17 cellular contexts compared by ENCODE assay signal in the genomic region with DNA sequence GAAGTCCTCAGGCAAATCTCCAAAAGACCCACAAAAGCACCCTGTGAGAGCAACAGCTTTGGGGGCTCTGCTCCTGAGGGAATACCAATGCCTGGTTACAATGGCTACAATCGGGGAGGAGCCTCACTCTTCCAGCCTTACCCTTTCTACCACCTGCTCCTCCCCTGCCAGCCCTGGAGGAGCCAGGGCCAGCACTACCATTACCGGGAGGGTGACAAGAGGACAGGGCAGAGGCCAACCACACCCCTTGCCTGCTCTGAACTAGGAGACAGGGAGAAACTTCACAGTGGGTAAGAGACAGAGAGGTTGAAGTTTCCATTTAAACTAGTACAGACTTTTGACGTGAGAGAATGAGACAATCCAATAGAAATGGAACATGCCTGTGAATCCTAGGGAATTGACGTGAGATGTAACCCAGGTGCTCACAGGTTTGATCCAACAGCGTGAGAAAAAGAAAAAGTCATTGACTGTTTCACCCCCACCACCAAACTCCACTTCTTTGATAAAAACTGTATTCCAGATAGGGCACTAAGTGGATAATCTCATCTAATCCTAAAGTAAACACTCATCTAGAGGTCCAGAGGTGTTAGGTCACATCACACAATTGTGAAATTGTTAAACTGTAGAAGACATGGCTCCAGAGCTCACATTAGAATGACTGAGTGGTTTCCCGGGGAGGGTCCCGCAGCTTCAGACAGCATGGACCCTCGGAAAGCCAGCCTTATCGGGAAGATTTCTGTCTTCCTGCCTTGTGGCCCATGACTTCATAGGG. TPM values are rescaled to one million over a fixed set of nuclear protein-coding genes. Genes with fewer than 3 reads are reported as not detected.
A peak's percentile ranks its signal among the peaks of the same experiment; 100 is the strongest.
DNase-seq lines count a peak whose midpoint lies in the region; ATAC-seq, FAIRE-seq and TF ChIP-seq lines count a peak whose summit lies in the region.
"Had no signal": no experiment of that assay in that cellular context is flagged by ENCODE, and none has a peak within 500 bp of the region (broad histone marks: within the 10 kb centered on the region; RNA-seq: fewer than 3 reads in every experiment).

No MANE protein-coding gene starts in this region.

- H2BK120ac ChIP-seq in mesendoderm (ENCODE audit: low read depth, low read length), result no peak overlapping the region

- CTCF ChIA-PET in CD4-positive, alpha-beta memory T cell (lab: Charles Lee; ENCODE audit: partially characterized antibody), result interaction anchor here (1.1 to 7.0 kb wide), 2 partner anchors 11 to 15 kb away, joined by 5 to 46 read pairs; no protein-coding TSS in a partner anchor
- CTCF ChIA-PET in HEK293 (lab: Yijun Ruan, JAX), result no interaction called here

- no peaks in the 10 kb centered on the region for H3K36me3 ChIP-seq in CD4-positive, alpha-beta memory T cell (ENCODE audit: insufficient read depth, low read length)
- H3K36me3 ChIP-seq in HEK293 (ENCODE audit: control insufficient read depth in 2 of 2, insufficient read depth in 1 of 2, low read length in 2 of 2) (no peaks in the 10 kb centered on the region; a peak in 1 of 3 replicates), ascending aorta (peaks cover 74 to 75% of the 10 kb centered on the region in 2 donors), pancreas (no peaks in the 10 kb centered on the region), mesendoderm (ENCODE audit: control insufficient read depth, insufficient read depth, low read length) (no peaks in the 10 kb centered on the region), H7 (replicated peaks; ENCODE audit: control insufficient read depth, insufficient read depth, low read length) (no peaks in the 10 kb centered on the region)

- H3K9ac ChIP-seq in mesendoderm (ENCODE audit: low read length), result no peak overlapping the region

- intact Hi-C loops in CD4-positive, alpha-beta memory T cell (cut with micrococcal nuclease), result loop anchor here (10.0 kb wide), 2 partner anchors 561 to 1491 kb away; no protein-coding TSS in a partner anchor
- intact Hi-C loops in ascending aorta (cut with DNase I) (no loop called here), pancreas (cut with DNase I) (no loop called here)

- H2AK5ac ChIP-seq in mesendoderm (ENCODE audit: low read length), result no peak overlapping the region

- no peak overlapping the region for H3K18ac ChIP-seq in mesendoderm (ENCODE audit: low read length)

- H3K4me2 ChIP-seq in mesendoderm (ENCODE audit: low read length), result no peak overlapping the region

- 21 to 28% methylated on average over 9 of the region's 9 CpGs for WGBS in pancreas, 2 donors
- no CpG with 5 or more reads among the region's 9 CpGs for WGBS in mesendoderm (ENCODE audit: extremely low coverage, insufficient coverage, low lambda C conversion rate)

- no peak for DNase-seq in CD4-positive, alpha-beta memory T cell
- no peak for DNase-seq in ascending aorta (ENCODE audit: low spot score in 2 of 2)
- DNase-seq in pancreas, result peak in 5 of 6 donors; percentile 73 to 85 (median 80)
- DNase-seq in mesendoderm, result no peak
- no peak for DNase-seq in H7
- DNase-seq: activated gamma-delta T cell treated with Interleukin-2 at 50 U/mL for 16 hours; effector CD8-positive, alpha-beta T cell; heart left ventricle; MV-4-11; NCI-H2029 treated with DMSO at 0.1 percent for 48 hours; NCI-H510A treated with DMSO at 0.1 percent for 48 hours; OCI-M1 had no signal

- ATAC-seq in pancreas, result peak; percentile 30 to 59 (median 52)
- ATAC-seq in GM21360 (IDR thresholded peaks at IDR 0.05; ENCODE audit: unreplicated experiment), result no peak
- ATAC-seq: heart left ventricle had no signal

- TF ChIP-seq CTCF in HEK293 (tag by site-specific recombination; IDR thresholded peaks at IDR 0.05) (no peak), ascending aorta (IDR thresholded peaks at IDR 0.05) (no peak), pancreas (IDR thresholded peaks at IDR 0.05) (no peak)

- no peaks in the 10 kb centered on the region for H3K36me3 Mint-ChIP-seq in CD4-positive, alpha-beta memory T cell

- H3K27ac ChIP-seq in CD4-positive, alpha-beta memory T cell (ENCODE audit: low read depth, low read length), result no peak overlapping the region
- no peak overlapping the region for H3K27ac ChIP-seq in HEK293 (ENCODE audit: extremely low read depth, low read depth, low read length)
- peak overlapping the region; percentile 77 to 78 for H3K27ac ChIP-seq in ascending aorta
- H3K27ac ChIP-seq in pancreas, result peak overlapping the region; percentile 39 to 85 (median 64)
- no peak overlapping the region for H3K27ac ChIP-seq in mesendoderm (ENCODE audit: low read depth, low read length)
- H3K27ac ChIP-seq: heart left ventricle, SK-N-MC had no signal

- H3K79me1 ChIP-seq in mesendoderm (ENCODE audit: low read length), result no peaks in the 10 kb centered on the region

- H2BK15ac ChIP-seq in mesendoderm (replicated peaks; ENCODE audit: low read depth), result no peak overlapping the region

- no peak overlapping the region for H4K8ac ChIP-seq in mesendoderm (ENCODE audit: low read depth, low read length)

- no peak for FAIRE-seq in pancreas (lab: Jason Lieb, UNC)
- FAIRE-seq: bronchial epithelial cell, GM18507 had no signal

- H3K4me3 Mint-ChIP-seq in CD4-positive, alpha-beta memory T cell, result peak overlapping the region in 4 of 8 donors; percentile 42 to 78 (median 57)

- H3K27me3 ChIP-seq in CD4-positive, alpha-beta memory T cell (ENCODE audit: insufficient read depth, low read length), result no peaks in the 10 kb centered on the region
- H3K27me3 ChIP-seq in ascending aorta, result no peaks in the 10 kb centered on the region
- no peaks in the 10 kb centered on the region for H3K27me3 ChIP-seq in pancreas
- no peaks in the 10 kb centered on the region for H3K27me3 ChIP-seq in mesendoderm (ENCODE audit: insufficient read depth, low read length, poor library complexity)
- no peaks in the 10 kb centered on the region for H3K27me3 ChIP-seq in H7 (ENCODE audit: control insufficient read depth, insufficient read depth, low read length)

- H3K23ac ChIP-seq in mesendoderm (ENCODE audit: low read length), result no peak overlapping the region

- H3K4me1 ChIP-seq in CD4-positive, alpha-beta memory T cell (ENCODE audit: insufficient read depth, low read length), result peaks cover 81% of the 10 kb centered on the region
- H3K4me1 ChIP-seq in HEK293 (ENCODE audit: control insufficient read depth, insufficient read depth, low read length) (peaks cover 4% of the 10 kb centered on the region; the same call in 1 of the 2 replicates), ascending aorta (peaks cover 13 to 32% of the 10 kb centered on the region in 2 donors), pancreas (peaks cover 44 to 70% (median 47%) of the 10 kb centered on the region in 3 donors), mesendoderm (ENCODE audit: control insufficient read depth, low read depth, low read length) (no peaks in the 10 kb centered on the region)

- no peak overlapping the region for H3K4me3 ChIP-seq in CD4-positive, alpha-beta memory T cell (ENCODE audit: low read length in 2 of 2)
- H3K4me3 ChIP-seq in HEK293 (ENCODE audit: low read depth, low read length) (no peak overlapping the region), ascending aorta (no peak overlapping the region), pancreas (no peak overlapping the region), mesendoderm (ENCODE audit: low read length) (no peak overlapping the region), H7 (ENCODE audit: insufficient read depth, low read depth, low read length) (no peak overlapping the region)
- H3K4me3 ChIP-seq: heart left ventricle, SK-N-MC had no signal

- no peak overlapping the region for H4K5ac ChIP-seq in mesendoderm (ENCODE audit: low read length)

- no peaks in the 10 kb centered on the region for H3K9me3 Mint-ChIP-seq in CD4-positive, alpha-beta memory T cell

- peaks cover 58 to 100% (median 85%) of the 10 kb centered on the region in 4 donors for H3K4me1 Mint-ChIP-seq in CD4-positive, alpha-beta memory T cell

- H3K27me3 Mint-ChIP-seq in CD4-positive, alpha-beta memory T cell, result no peaks in the 10 kb centered on the region

- no peaks in the 10 kb centered on the region for H3K79me2 ChIP-seq in mesendoderm (ENCODE audit: control insufficient read depth, insufficient read depth, low read length)

- no peak overlapping the region for H2BK5ac ChIP-seq in mesendoderm (ENCODE audit: low read length)

- H3K4ac ChIP-seq in mesendoderm (ENCODE audit: low read depth, low read length), result no peak overlapping the region

- H3K9me3 ChIP-seq in CD4-positive, alpha-beta memory T cell (ENCODE audit: control insufficient read depth in 1 of 2, low read length in 2 of 2), result no peaks in the 10 kb centered on the region
- H3K9me3 ChIP-seq in HEK293 (ENCODE audit: control insufficient read depth, insufficient read depth, low read depth, low read length) (no peaks in the 10 kb centered on the region), ascending aorta (no peaks in the 10 kb centered on the region), pancreas (no peaks in the 10 kb centered on the region)
- H3K9me3 ChIP-seq: heart left ventricle had no signal

- H3K27ac Mint-ChIP-seq in CD4-positive, alpha-beta memory T cell, result peak overlapping the region; percentile 43 to 98 (median 85)

- POLR2A ChIA-PET in CD4-positive, alpha-beta memory T cell (lab: Charles Lee; ENCODE audit: partially characterized antibody), result interaction anchor here (0.8 to 4.9 kb wide), 12 partner anchors 8 to 45 kb away, joined by 3 to 193 read pairs (median 10); a partner anchor contains a TSS
- POLR2A ChIA-PET in HEK293 (lab: Yijun Ruan, JAX), result no interaction called here

- no peak overlapping the region for H3K56ac ChIP-seq in mesendoderm (ENCODE audit: low read length)

TF ChIP-seq in HEK293, 187 proteins besides CTCF, POLR2A, EP300 and RAD21 (continues in another document):
- peak; percentile 53 for TF ChIP-seq ZIC2 (tag by site-specific recombination; IDR thresholded peaks at IDR 0.05)

RNA-seq across cellular contexts. Expression of a gene that starts 8.4 kb away (rescaled TPM):
- 100 to 1,000 TPM; 320 to 325 TPM for total RNA-seq in CD4-positive, alpha-beta memory T cell
- 100 to 1,000 TPM; 234 to 261 TPM for polyA plus RNA-seq in CD4-positive, alpha-beta memory T cell
- total RNA-seq in ascending aorta (37.8 TPM), pancreas (100 to 1,000 TPM in 5 of 6 donors, 10 to 100 TPM in 1; 96.5 to 215 (median 119) TPM)
- polyA plus RNA-seq in pancreas, result 10 to 100 TPM; 23.9 to 45.4 TPM
- polyA plus RNA-seq in mesendoderm (2013, experiment 1 of 2), result 15.5 TPM
- 16.7 TPM for polyA plus RNA-seq in mesendoderm (2013, experiment 2 of 2)
- 6.7 and 11.5 TPM in 2 replicates for total RNA-seq in H7 (2014; rRNA removed; shearing (Covaris generic))

Comparison
In these comparisons a context has a peak if more than half of its experiments do, and no peak if none do; other contexts are left out.
1. DNase-seq: peak in pancreas (5 of 6); none in CD4-positive, alpha-beta memory T cell (0 of 5), ascending aorta (0 of 2), mesendoderm (single experiment) and H7 (single experiment).
2. H3K27ac ChIP-seq: peak in ascending aorta (2 of 2) and pancreas (4 of 4); none in CD4-positive, alpha-beta memory T cell (single experiment), HEK293 (single experiment) and mesendoderm (single experiment).